Comparison of ENCODE assay signal across 8 cellular contexts in genomic region chr20:37218976-37219375, GRCh38. TPM values are rescaled to one million over a fixed set of nuclear protein-coding genes. Genes with fewer than 3 reads are reported as not detected.
"Had no signal": no experiment of that assay in that cellular context is flagged by ENCODE, and none has a peak within 500 bp of the region (broad histone marks: within the 10 kb centered on the region; RNA-seq: fewer than 3 reads in every experiment).

No MANE protein-coding gene starts in this region.

- H3K4me3 Mint-ChIP-seq: HFFc6, IgD-negative memory B cell had no signal

- H3K9me3 Mint-ChIP-seq: HFFc6, IgD-negative memory B cell had no signal

- H3K9me3 ChIP-seq: HAP-1 had no signal

- H3K27me3 Mint-ChIP-seq: IgD-negative memory B cell had no signal

- H3K4me3 ChIP-seq: HAP-1 had no signal

- DNase-seq: GOT3, H7, HFFc6, KG1 had no signal

- H3K27ac Mint-ChIP-seq: HFFc6, IgD-negative memory B cell had no signal

RNA-seq across cellular contexts. Expression of gene MROH8, which starts 39.6 kb away (rescaled TPM):
- total RNA-seq: HT-29 had no signal

RNA-seq across cellular contexts. Expression of gene GHRH, which starts 42.6 kb away (rescaled TPM):
- total RNA-seq: H4, H7, HFFc6, HT-29 had no signal
- polyA plus RNA-seq: IgD-negative memory B cell had no signal
